In genomic region chr19:42459926-42460325, GRCh38 we compare ENCODE assay signal across 33 cellular contexts. TPM values are rescaled to one million over a fixed set of nuclear protein-coding genes. Genes with fewer than 3 reads are reported as not detected.
"Had no signal": no experiment of that assay in that cellular context is flagged by ENCODE, and none has a peak within 500 bp of the region (broad histone marks: within the 10 kb centered on the region; RNA-seq: fewer than 3 reads in every experiment).

No MANE protein-coding gene starts in this region.

- H3K4me1 Mint-ChIP-seq: mesothelial cell of epicardium had no signal

- H3K9me3 Mint-ChIP-seq: dendritic cell treated with granulocyte-macrophage colony-stimulating factor and Interleukin-4, amounts not matched to agents 40 ng/mL and 50 ng/mL, for 4 days; effector memory CD8-positive, alpha-beta T cell; endodermal cell; mesothelial cell of epicardium; naive B cell had no signal

- H3K27me3 ChIP-seq: colonic mucosa, esophagus squamous epithelium, gastrocnemius medialis, heart right ventricle, left lung had no signal

- ATAC-seq: effector memory CD8-positive, alpha-beta T cell; esophagus mucosa; gastrocnemius medialis; heart right ventricle; left cardiac atrium; left lung; left ventricle myocardium superior; lower lobe of right lung; mucosa of descending colon had no signal

- H3K36me3 Mint-ChIP-seq: mesothelial cell of epicardium, naive B cell had no signal

- FAIRE-seq: endometrium, islet of Langerhans, keratinocyte had no signal

- H3K9me3 ChIP-seq: colonic mucosa, esophagus squamous epithelium, gastrocnemius medialis, heart right ventricle, left lung, lower lobe of right lung, mucosa of descending colon had no signal

- H3K4me3 Mint-ChIP-seq: dendritic cell treated with granulocyte-macrophage colony-stimulating factor and Interleukin-4, amounts not matched to agents 40 ng/mL and 50 ng/mL, for 4 days; effector memory CD8-positive, alpha-beta T cell; endodermal cell; mesothelial cell of epicardium; naive B cell had no signal

- H3K27ac ChIP-seq: colonic mucosa, epithelial cell of prostate, gastrocnemius medialis, left lung, lower lobe of right lung had no signal

- H3K36me3 ChIP-seq: colonic mucosa, esophagus squamous epithelium, gastrocnemius medialis, heart right ventricle, left lung, lower lobe of right lung had no signal

- DNase-seq: colonic mucosa; cortex of kidney; effector CD8-positive, alpha-beta T cell; effector memory CD8-positive, alpha-beta T cell; endodermal cell; erythroblast; esophagus squamous epithelium; foreskin fibroblast; foreskin melanocyte; gastrocnemius medialis; glutamatergic neuron; heart right ventricle; hippocampal formation; left cardiac atrium; left lung; left ventricle myocardium superior; lower lobe of right lung; mesenchymal stem cell; mucosa of descending colon; naive B cell had no signal

- H3K27me3 Mint-ChIP-seq: effector memory CD8-positive, alpha-beta T cell; naive B cell had no signal

- H3K4me3 ChIP-seq: colonic mucosa, esophagus squamous epithelium, gastrocnemius medialis, heart right ventricle, left lung, lower lobe of right lung, mucosa of descending colon had no signal

- H3K27ac Mint-ChIP-seq: dendritic cell treated with granulocyte-macrophage colony-stimulating factor and Interleukin-4, amounts not matched to agents 40 ng/mL and 50 ng/mL, for 4 days; effector memory CD8-positive, alpha-beta T cell; endodermal cell; mesothelial cell of epicardium had no signal

- H3K4me1 ChIP-seq: colonic mucosa, gastrocnemius medialis had no signal

RNA-seq across cellular contexts. Expression of gene CXCL17, which starts 17.2 kb away (rescaled TPM):
- total RNA-seq: colonic mucosa, dermis microvascular lymphatic vessel endothelial cell, gastrocnemius medialis, glomerular endothelial cell, heart right ventricle, kidney epithelial cell, left cardiac atrium, left ventricle myocardium superior, lung microvascular endothelial cell, mesenteric fat pad, mesothelial cell of epicardium, mucosa of descending colon, myocyte had no signal
- polyA plus RNA-seq: keratinocyte had no signal
